Comparison of ENCODE assay signal across 21 cellular contexts in the genomic region with DNA sequence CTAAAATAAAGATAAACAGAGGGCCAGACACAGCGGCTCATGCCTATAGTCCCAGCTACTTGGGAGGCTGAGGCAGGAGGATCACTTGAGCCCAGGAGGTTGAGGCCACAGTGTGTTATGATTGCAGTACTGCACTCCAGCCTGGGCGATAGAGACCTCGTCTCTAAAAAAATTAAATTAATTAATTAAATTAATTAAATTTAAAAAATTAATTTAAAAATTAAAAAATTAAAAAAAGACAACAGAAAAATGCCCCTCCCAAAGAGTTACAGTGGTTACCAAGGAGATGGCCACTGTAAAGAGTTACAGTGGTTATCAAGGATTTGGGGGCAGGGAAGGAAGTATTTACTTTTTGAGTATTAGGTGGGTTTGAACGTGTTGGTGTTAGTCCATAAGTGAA.
"Had no signal": no experiment of that assay in that cellular context is flagged by ENCODE, and none has a peak within 500 bp of the region (broad histone marks: within the 10 kb centered on the region; RNA-seq: fewer than 3 reads in every experiment).

No MANE protein-coding gene starts in this region.

- DNase-seq: Karpas-422, KG1, MG63, NCI-H1092, NCI-H1105 treated with DMSO at 0.1 percent for 48 hours, NCI-H1417 treated with DMSO at 0.1 percent for 48 hours, NCI-H146, NCI-H1694 treated with DMSO at 0.1 percent for 48 hours, NCI-H1930, NCI-H2081 treated with DMSO at 0.1 percent for 48 hours, NCI-H2171, NCI-H226, NCI-H446, NCI-H510A, NCI-H524 treated with DMSO at 0.1 percent for 48 hours, NCI-H69, NCI-H774, RPMI8226, SHP77, SK-N-SH had no signal

- H3K4me2 ChIP-seq: SK-N-SH had no signal

- H3K27ac ChIP-seq: HL-60 had no signal

- H3K36me3 ChIP-seq: MG63 had no signal

- H3K27me3 ChIP-seq: MG63 had no signal

- H3K9me3 ChIP-seq: MG63, SK-N-SH had no signal

- H3K9ac ChIP-seq: SK-N-SH had no signal

- H3K4me3 ChIP-seq: MG63 had no signal

- H3K9me2 ChIP-seq: SK-N-SH had no signal
